8 cellular contexts compared by ENCODE assay signal in genomic region chr15:49046113-49046883, GRCh38. TPM values are rescaled to one million over a fixed set of nuclear protein-coding genes. Genes with fewer than 3 reads are reported as not detected.
DNase-seq lines count a peak whose midpoint lies in the region; FAIRE-seq and TF ChIP-seq lines count a peak whose summit lies in the region.

TSS of gene SECISBP2L (minus strand) at chr15:49046446. CDS start at chr15:49046299, 147 bp downstream.

- H4K20me1 ChIP-seq in neural cell (ENCODE audit: insufficient read depth) = no peaks in the 10 kb centered on the region

- intact Hi-C loops in stomach (cut with DNase I; ENCODE audit: low total_unique reads) = no loop called here

- H3F3A ChIP-seq in neural cell (ENCODE audit: insufficient read depth, low read length, poor library complexity, severe bottlenecking) = no peaks in the 10 kb centered on the region

- H3K4me3 ChIP-seq in neural cell (ENCODE audit: low read length) (peak within 1 kb of the TSS; percentile 88), stomach (peak within 1 kb of the TSS; percentile 73 to 96 (median 84))

- H3K9me3 ChIP-seq in neural cell (ENCODE audit: low read length) (no peaks in the 10 kb centered on the region), stomach (no peaks in the 10 kb centered on the region)

- WGBS in stomach, 5 donors = 1% methylated on average over 27 to 53 of the region's 53 CpGs

- peaks cover 46% of the 10 kb centered on the region for H3K79me2 ChIP-seq in neural cell (replicated peaks; ENCODE audit: insufficient read depth, low read length)

- peak within 1 kb of the TSS; percentile 94 for H3K9ac ChIP-seq in neural cell (ENCODE audit: low read length)

- TF ChIP-seq CTCF in neural cell (IDR thresholded peaks at IDR 0.05; ENCODE audit: poor library complexity, severe bottlenecking) (peak; percentile 63), stomach (IDR thresholded peaks at IDR 0.05) (peak in 2 of 7 experiments; percentile 24 to 30)

- no peaks in the 10 kb centered on the region for H3K9me2 ChIP-seq in neural cell (ENCODE audit: insufficient read depth, low read length)

- peak; percentile 81 for FAIRE-seq in H54 (lab: Jason Lieb, UNC)

- TF ChIP-seq POLR2A in H54 (IDR thresholded peaks at IDR 0.05; ENCODE audit: low read depth, low read length) = peak; percentile 85
- peak in 2 of 4 donors; percentile 57 to 74 for TF ChIP-seq POLR2A in stomach (IDR thresholded peaks at IDR 0.05)

- H3K27ac ChIP-seq in neural cell (ENCODE audit: low read length) (peak within 1 kb of the TSS; percentile 84), stomach (peak within 1 kb of the TSS; percentile 86 to 95 (median 89))

- peak within 1 kb of the TSS; percentile 94 for H2AFZ ChIP-seq in neural cell (ENCODE audit: low read depth, low read length)

- TF ChIP-seq EP300 in neural cell (conservative IDR thresholded peaks at IDR 0.05; ENCODE audit: poor library complexity, severe bottlenecking) (peak; percentile 60), stomach (IDR thresholded peaks at IDR 0.05) (no peak)

- H3K27me3 ChIP-seq in neural cell (ENCODE audit: insufficient read depth, low read depth, low read length) = no peaks in the 10 kb centered on the region
- no peaks in the 10 kb centered on the region for H3K27me3 ChIP-seq in stomach

- in situ Hi-C loops in G401 (cut with HindIII; ENCODE audit: low sequenced_read_pairs) = no loop called here

- DNase-seq in G401 (ENCODE audit: low spot score) (peak; percentile 93), H54 (ENCODE audit: insufficient read length, low spot score) (peak; percentile 62), LoVo (ENCODE audit: low spot score) (peak; percentile 95), SHP77 (lab: John Stamatoyannopoulos, UW) (peak; percentile 85 to 91), fibroblast of the conjunctiva (ENCODE audit: low read depth) (peak; percentile 81), stomach (peak; percentile 94)
- peak; percentile 96 for DNase-seq in activated effector memory CD4-positive, alpha-beta T cell treated with anti-CD3 and anti-CD28 coated beads, Interleukin-2, amount 50 U/mL, for 16 hours

- H3K36me3 ChIP-seq in neural cell (ENCODE audit: insufficient read depth, low read length) = no peaks in the 10 kb centered on the region
- no peaks in the 10 kb centered on the region for H3K36me3 ChIP-seq in stomach

- peak; percentile 37 for TF ChIP-seq RAD21 in neural cell (conservative IDR thresholded peaks at IDR 0.05)

- peak within 1 kb of the TSS; percentile 74 for H3K4me2 ChIP-seq in neural cell (ENCODE audit: low read length)

- peaks cover 6 to 48% (median 27%) of the 10 kb centered on the region in 4 donors for H3K4me1 ChIP-seq in stomach

TF ChIP-seq in neural cell, 6 proteins besides CTCF, POLR2A, EP300 and RAD21:
- TF ChIP-seq SMC3 (conservative IDR thresholded peaks at IDR 0.05; ENCODE audit: poor library complexity) (peak; percentile 49), REST (IDR thresholded peaks at IDR 0.05; ENCODE audit: borderline replicate concordance) (peak; percentile 85), MXI1 (conservative IDR thresholded peaks at IDR 0.05; ENCODE audit: poor library complexity, severe bottlenecking) (peak; percentile 61), TAF1 (IDR thresholded peaks at IDR 0.05; ENCODE audit: low read depth) (peak; percentile 67), EZH2 (IDR thresholded peaks at IDR 0.05; ENCODE audit: borderline replicate concordance, insufficient read depth, low read length, poor library complexity, severe bottlenecking) (no peak), POLR2AphosphoS5 (IDR thresholded peaks at IDR 0.05) (peak; percentile 94)

RNA-seq across cellular contexts. Expression of gene SECISBP2L, which starts in this region (rescaled TPM):
- total RNA-seq in G401 (2014; rRNA removed; shearing (Covaris generic)) = 8.6 and 12.3 TPM in 2 replicates
- polyA plus RNA-seq in neural cell = 44.9 and 45.9 TPM in 2 replicates
- 102 and 141 TPM in 2 replicates for polyA minus RNA-seq in neural cell
- 100 to 1,000 TPM in 1 of 5 donors, 10 to 100 TPM in 4; 23.3 to 113 (median 37.1) TPM for total RNA-seq in stomach
- 1 to 10 TPM; 6.4 to 8.7 (median 8.2) TPM for polyA plus RNA-seq in stomach

Comparison
In these comparisons a context has a peak if more than half of its experiments do, and no peak if none do; other contexts are left out.
1. Peak in every context shown above with its lines: DNase-seq, H3K4me3 ChIP-seq and H3K27ac ChIP-seq.